In the genomic region with DNA sequence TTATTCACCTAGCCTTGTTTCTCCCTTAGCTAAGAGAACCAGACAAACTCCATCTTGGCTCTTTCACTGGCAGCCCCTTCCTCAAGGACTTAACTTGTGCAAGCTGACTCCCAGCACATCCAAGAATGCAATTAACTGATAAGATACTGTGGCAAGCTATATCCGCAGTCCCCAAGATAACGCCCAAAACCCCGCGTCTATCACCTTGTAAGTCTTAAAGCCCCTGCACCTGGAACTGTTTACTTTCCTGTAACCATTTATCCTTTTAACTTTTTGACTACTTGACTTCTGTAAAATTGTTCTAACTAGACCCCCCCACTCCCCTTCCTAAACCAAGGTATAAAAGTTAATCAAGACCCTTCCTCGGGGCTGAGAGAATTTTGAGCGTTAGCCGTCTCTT, we compare ENCODE assay signal across 11 cellular contexts. TPM values are rescaled to one million over a fixed set of nuclear protein-coding genes. Genes with fewer than 3 reads are reported as not detected.
"Had no signal": no experiment of that assay in that cellular context is flagged by ENCODE, and none has a peak within 500 bp of the region (broad histone marks: within the 10 kb centered on the region; RNA-seq: fewer than 3 reads in every experiment).

No MANE protein-coding gene starts in this region.

RNA-seq across cellular contexts. Expression of gene CCKBR, which starts 21.2 kb away (rescaled TPM):
- total RNA-seq: OCI-LY7, PC-3, PC-9, Peyer's patch, Right ventricle myocardium inferior, Right ventricle myocardium superior, RPMI7951, SJSA1, SK-MEL-5 had no signal
- polyA plus RNA-seq: SK-N-SH had no signal

RNA-seq across cellular contexts. Expression of gene CAVIN3, which starts 39.5 kb away (rescaled TPM):
- total RNA-seq: OCI-LY7, PC-3, SJCRH30 had no signal

RNA-seq across cellular contexts. Expression of gene CNGA4, which starts 41.9 kb away (rescaled TPM):
- total RNA-seq: Right ventricle myocardium inferior, Right ventricle myocardium superior, RPMI7951, SJCRH30, SJSA1, SK-MEL-5 had no signal
